ENCODE assay signal across 2 cellular contexts in the genomic region with DNA sequence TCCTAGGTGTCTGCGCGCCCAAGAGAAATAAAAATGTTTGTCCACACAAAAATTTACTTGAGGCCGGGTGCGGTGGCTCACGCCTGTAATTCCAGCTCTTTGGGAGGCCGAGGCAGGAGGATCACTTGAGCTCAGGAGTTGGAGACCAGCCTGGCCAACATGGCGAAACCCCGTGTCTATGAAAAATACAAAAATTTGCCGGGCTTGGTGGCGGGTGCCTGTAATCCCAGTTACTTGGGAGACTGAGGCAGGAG.
TF ChIP-seq lines count a peak whose summit lies in the region.

No MANE protein-coding gene starts in this region.

TF ChIP-seq in K562, 482 proteins besides CTCF, POLR2A, EP300 and RAD21:
- TF ChIP-seq, protein P1, sequence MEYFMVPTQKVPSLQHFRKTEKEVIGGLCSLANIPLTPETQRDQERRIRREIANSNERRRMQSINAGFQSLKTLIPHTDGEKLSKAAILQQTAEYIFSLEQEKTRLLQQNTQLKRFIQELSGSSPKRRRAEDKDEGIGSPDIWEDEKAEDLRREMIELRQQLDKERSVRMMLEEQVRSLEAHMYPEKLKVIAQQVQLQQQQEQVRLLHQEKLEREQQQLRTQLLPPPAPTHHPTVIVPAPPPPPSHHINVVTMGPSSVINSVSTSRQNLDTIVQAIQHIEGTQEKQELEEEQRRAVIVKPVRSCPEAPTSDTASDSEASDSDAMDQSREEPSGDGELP (CRISPR knock-in tag; IDR thresholded peaks at IDR 0.05; ENCODE audit: borderline replicate concordance), result 0 out of 2 replicates have a peak, but pooled peaks have one; percentile 2

TF ChIP-seq in HepG2, 621 proteins besides CTCF, POLR2A, EP300 and RAD21:
- 0 out of 2 replicates have a peak, but pooled peaks have one; percentile 2 for TF ChIP-seq NFYC (CRISPR knock-in tag; IDR thresholded peaks at IDR 0.05)
- TF ChIP-seq PCBP1 (IDR thresholded peaks at IDR 0.05; ENCODE audit: borderline replicate concordance, low read depth, low read length), result 0 out of 2 replicates have a peak, but pooled peaks have one; percentile 68
- TF ChIP-seq THAP11 (CRISPR knock-in tag; IDR thresholded peaks at IDR 0.05), result peak; percentile 4; the same call in 1 of the 2 replicates
- 0 out of 2 replicates have a peak, but pooled peaks have one; percentile 3 for TF ChIP-seq ZNF768 (CRISPR knock-in tag; IDR thresholded peaks at IDR 0.05)
- 0 out of 2 replicates have a peak, but pooled peaks have one; percentile 14 for TF ChIP-seq ZBTB42 (CRISPR knock-in tag; IDR thresholded peaks at IDR 0.05)
- 0 out of 2 replicates have a peak, but pooled peaks have one; percentile 10 for TF ChIP-seq ZNF772 (CRISPR knock-in tag; IDR thresholded peaks at IDR 0.05)
- TF ChIP-seq ZNF552 (CRISPR knock-in tag; IDR thresholded peaks at IDR 0.05; ENCODE audit: borderline replicate concordance), result peak; percentile 72; the same call in 1 of the 2 replicates
- TF ChIP-seq YEATS2 (CRISPR knock-in tag; IDR thresholded peaks at IDR 0.05; ENCODE audit: borderline replicate concordance), result 0 out of 2 replicates have a peak, but pooled peaks have one; percentile 5
- TF ChIP-seq, protein P2, sequence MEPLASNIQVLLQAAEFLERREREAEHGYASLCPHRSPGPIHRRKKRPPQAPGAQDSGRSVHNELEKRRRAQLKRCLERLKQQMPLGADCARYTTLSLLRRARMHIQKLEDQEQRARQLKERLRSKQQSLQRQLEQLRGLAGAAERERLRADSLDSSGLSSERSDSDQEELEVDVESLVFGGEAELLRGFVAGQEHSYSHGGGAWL (CRISPR knock-in tag; IDR thresholded peaks at IDR 0.05), result peak; percentile 38; the same call in 1 of the 2 replicates
- TF ChIP-seq MED8 (CRISPR knock-in tag; IDR thresholded peaks at IDR 0.05; ENCODE audit: insufficient replicate concordance), result peak; percentile 25
- TF ChIP-seq, protein P3, sequence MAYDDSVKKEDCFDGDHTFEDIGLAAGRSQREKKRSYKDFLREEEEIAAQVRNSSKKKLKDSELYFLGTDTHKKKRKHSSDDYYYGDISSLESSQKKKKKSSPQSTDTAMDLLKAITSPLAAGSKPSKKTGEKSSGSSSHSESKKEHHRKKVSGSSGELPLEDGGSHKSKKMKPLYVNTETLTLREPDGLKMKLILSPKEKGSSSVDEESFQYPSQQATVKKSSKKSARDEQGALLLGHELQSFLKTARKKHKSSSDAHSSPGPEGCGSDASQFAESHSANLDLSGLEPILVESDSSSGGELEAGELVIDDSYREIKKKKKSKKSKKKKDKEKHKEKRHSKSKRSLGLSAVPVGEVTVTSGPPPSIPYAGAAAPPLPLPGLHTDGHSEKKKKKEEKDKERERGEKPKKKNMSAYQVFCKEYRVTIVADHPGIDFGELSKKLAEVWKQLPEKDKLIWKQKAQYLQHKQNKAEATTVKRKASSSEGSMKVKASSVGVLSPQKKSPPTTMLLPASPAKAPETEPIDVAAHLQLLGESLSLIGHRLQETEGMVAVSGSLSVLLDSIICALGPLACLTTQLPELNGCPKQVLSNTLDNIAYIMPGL (CRISPR knock-in tag; IDR thresholded peaks at IDR 0.05; ENCODE audit: borderline replicate concordance in 1 of 2, low read depth in 1 of 2), result 0 out of 4 replicates have a peak, but pooled peaks of 1 of the 2 experiments have one; percentile 1
- 0 out of 2 replicates have a peak, but pooled peaks have one; percentile 0 for TF ChIP-seq ZSCAN12 (CRISPR knock-in tag; IDR thresholded peaks at IDR 0.05)
- TF ChIP-seq HOXA5 (CRISPR knock-in tag; IDR thresholded peaks at IDR 0.05), result 0 out of 2 replicates have a peak, but pooled peaks have one; percentile 3
- TF ChIP-seq, protein P4, sequence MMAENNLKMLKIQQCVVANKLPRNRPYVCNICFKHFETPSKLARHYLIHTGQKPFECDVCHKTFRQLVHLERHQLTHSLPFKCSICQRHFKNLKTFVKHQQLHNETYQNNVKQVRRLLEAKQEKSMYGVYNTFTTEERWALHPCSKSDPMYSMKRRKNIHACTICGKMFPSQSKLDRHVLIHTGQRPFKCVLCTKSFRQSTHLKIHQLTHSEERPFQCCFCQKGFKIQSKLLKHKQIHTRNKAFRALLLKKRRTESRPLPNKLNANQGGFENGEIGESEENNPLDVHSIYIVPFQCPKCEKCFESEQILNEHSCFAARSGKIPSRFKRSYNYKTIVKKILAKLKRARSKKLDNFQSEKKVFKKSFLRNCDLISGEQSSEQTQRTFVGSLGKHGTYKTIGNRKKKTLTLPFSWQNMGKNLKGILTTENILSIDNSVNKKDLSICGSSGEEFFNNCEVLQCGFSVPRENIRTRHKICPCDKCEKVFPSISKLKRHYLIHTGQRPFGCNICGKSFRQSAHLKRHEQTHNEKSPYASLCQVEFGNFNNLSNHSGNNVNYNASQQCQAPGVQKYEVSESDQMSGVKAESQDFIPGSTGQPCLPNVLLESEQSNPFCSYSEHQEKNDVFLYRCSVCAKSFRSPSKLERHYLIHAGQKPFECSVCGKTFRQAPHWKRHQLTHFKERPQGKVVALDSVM (CRISPR knock-in tag; IDR thresholded peaks at IDR 0.05), result peak; percentile 84
